Comparison of ENCODE assay signal across 10 cellular contexts in the genomic region with DNA sequence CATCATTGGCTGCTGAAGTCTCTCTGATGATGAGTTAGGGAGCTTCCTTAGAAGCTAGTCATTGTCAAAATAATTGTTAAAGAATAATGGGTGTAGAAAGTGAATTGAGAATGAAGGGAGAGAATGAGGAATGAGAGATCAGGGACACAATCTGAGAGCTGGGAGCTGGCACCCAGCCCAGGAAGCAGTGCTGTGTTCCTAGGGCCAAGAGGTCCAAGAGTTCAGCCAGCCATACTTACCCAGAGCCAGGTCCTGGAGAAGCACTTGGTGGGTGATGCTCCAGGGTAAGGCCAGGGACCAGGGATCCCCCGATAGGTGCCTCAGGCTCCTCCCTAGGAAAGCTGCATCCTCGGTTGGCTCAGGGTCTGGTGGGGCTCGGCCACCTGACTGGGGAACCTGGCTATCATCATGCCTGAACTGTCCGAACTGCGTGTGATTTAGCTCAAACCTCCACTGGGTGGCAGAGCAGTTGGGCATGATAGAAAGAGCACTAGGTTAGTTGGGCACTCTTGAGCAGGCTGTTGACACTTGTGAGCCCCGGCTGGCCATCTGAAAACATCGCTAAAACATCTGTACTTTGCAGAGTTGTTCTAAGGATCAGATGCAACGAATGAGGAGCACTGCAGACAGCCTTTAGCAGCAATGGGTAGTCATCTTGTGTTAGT.
DNase-seq lines count a peak whose midpoint lies in the region; ATAC-seq, FAIRE-seq and TF ChIP-seq lines count a peak whose summit lies in the region.
"Had no signal": no experiment of that assay in that cellular context is flagged by ENCODE, and none has a peak within 500 bp of the region (broad histone marks: within the 10 kb centered on the region; RNA-seq: fewer than 3 reads in every experiment).

No MANE protein-coding gene starts in this region.

- H2BK120ac ChIP-seq in H1 (replicated peaks; ENCODE audit: low read depth, low read length) (no peak overlapping the region), neuronal stem cell (ENCODE audit: low read depth, low read length) (no peak overlapping the region)

- H2BK15ac ChIP-seq in H1 (ENCODE audit: low read length): no peak overlapping the region
- H2BK15ac ChIP-seq in neuronal stem cell (ENCODE audit: low read length): no peak overlapping the region

- no peak overlapping the region for H2AK5ac ChIP-seq in H1 (ENCODE audit: low read depth, low read length)
- H2AK5ac ChIP-seq in neuronal stem cell (ENCODE audit: low read depth, low read length): peak overlapping the region; percentile 53

- H4K20me1 ChIP-seq in H1 (replicated peaks in 1 of 2; ENCODE audit: control insufficient read depth in 1 of 2, insufficient read depth in 2 of 2, low read length in 2 of 2): no peaks in the 10 kb centered on the region

- no peaks in the 10 kb centered on the region for H3K9me3 ChIP-seq in H1 (ENCODE audit: insufficient read depth in 2 of 2, low read depth in 1 of 2, low read length in 1 of 2)
- H3K9me3 ChIP-seq in neuronal stem cell (replicated peaks in 1 of 2; ENCODE audit: control insufficient read depth in 2 of 2, insufficient read depth in 1 of 2, low read depth in 1 of 2, low read length in 2 of 2): no peaks in the 10 kb centered on the region
- H3K9me3 ChIP-seq in breast epithelium: no peaks in the 10 kb centered on the region
- H3K9me3 ChIP-seq: tibial artery had no signal

- H3K14ac ChIP-seq in H1 (ENCODE audit: insufficient read length): no peak overlapping the region
- no peak overlapping the region for H3K14ac ChIP-seq in neuronal stem cell (ENCODE audit: low read length)

- no peak overlapping the region for H2BK20ac ChIP-seq in H1 (ENCODE audit: low read length)

- TF ChIP-seq CTCF in H1 (IDR thresholded peaks at IDR 0.05; ENCODE audit: control extremely low read depth in 1 of 3, insufficient read depth in 1 of 3, low read depth in 1 of 3, low read length in 3 of 3) (peak; percentile 37 to 46 (median 42)), breast epithelium (IDR thresholded peaks at IDR 0.05) (no peak)

- TF ChIP-seq EP300 in H1 (IDR thresholded peaks at IDR 0.05; ENCODE audit: borderline replicate concordance in 1 of 2, low read depth in 2 of 2, low read length in 2 of 2): no peak

- no peak overlapping the region for H3K56ac ChIP-seq in H1 (replicated peaks; ENCODE audit: insufficient read length, low read depth, low read length)

- no peaks in the 10 kb centered on the region for H3K23me2 ChIP-seq in H1 (ENCODE audit: low read depth, low read length)

- POLR2A ChIA-PET in H1 (lab: Charles Lee; ENCODE audit: partially characterized antibody): no interaction called here

- no peak overlapping the region for H4K91ac ChIP-seq in H1 (replicated peaks; ENCODE audit: insufficient read length, low read length)
- H4K91ac ChIP-seq in neuronal stem cell (ENCODE audit: low read depth, low read length, poor library complexity): no peak overlapping the region

- TF ChIP-seq POLR2A in H1 (IDR thresholded peaks at IDR 0.05; ENCODE audit: control extremely low read depth in 1 of 2, low read depth in 2 of 2, low read length in 2 of 2) (no peak), breast epithelium (IDR thresholded peaks at IDR 0.05) (no peak)

- intact Hi-C loops in breast epithelium (cut with DNase I; ENCODE audit: low total_unique reads): no loop called here

- no peak overlapping the region for H4K5ac ChIP-seq in H1 (ENCODE audit: insufficient read length, low read depth, low read length)

- H3K23ac ChIP-seq in H1 (ENCODE audit: insufficient read length): no peak overlapping the region
- H3K23ac ChIP-seq in neuronal stem cell (ENCODE audit: low read depth, low read length, poor library complexity): no peak overlapping the region

- H3K4ac ChIP-seq in H1 (replicated peaks; ENCODE audit: insufficient read length, low read depth, low read length): no peak overlapping the region
- H3K4ac ChIP-seq in neuronal stem cell (ENCODE audit: low read length): no peak overlapping the region

- TF ChIP-seq RAD21 in H1 (IDR thresholded peaks at IDR 0.05 in 1 of 2, conservative IDR thresholded peaks at IDR 0.05 in 1 of 2; ENCODE audit: low read depth in 2 of 2, low read length in 2 of 2): peak; percentile 48 to 58

- H3K4me3 ChIP-seq in H7 (ENCODE audit: insufficient read depth, low read depth, low read length): no peak overlapping the region
- no peak overlapping the region for H3K4me3 ChIP-seq in H1 (ENCODE audit: extremely low read depth in 1 of 4, insufficient read depth in 2 of 4, low read depth in 3 of 4, low read length in 4 of 4)
- H3K4me3 ChIP-seq in neuronal stem cell (ENCODE audit: low read length in 2 of 2): no peak overlapping the region
- no peak overlapping the region for H3K4me3 ChIP-seq in breast epithelium
- H3K4me3 ChIP-seq: tibial artery had no signal

- DNase-seq in H7 (peak; percentile 38), NCI-H526 treated with DMSO at 0.1 percent for 48 hours (lab: John Stamatoyannopoulos, UW) (peak; percentile 49), H1 (ENCODE audit: low read depth in 1 of 2, low spot score in 2 of 2) (no peak), neuronal stem cell (ENCODE audit: low spot score) (no peak), breast epithelium (ENCODE audit: low spot score in 2 of 2) (no peak)
- DNase-seq in activated T-cell treated with anti-CD3 and anti-CD28 coated beads, Interleukin-2, amount 50 U/mL, for 48 hours: no peak
- DNase-seq: activated CD4-positive, CD25-positive, alpha-beta regulatory T cell; NCI-H1105 treated with DMSO at 0.1 percent for 48 hours; tibial artery had no signal

- H3K79me2 ChIP-seq in H1 (ENCODE audit: control insufficient read depth in 1 of 2, insufficient read depth in 2 of 2, low read length in 2 of 2): no peaks in the 10 kb centered on the region

- FAIRE-seq in H1 (lab: Jason Lieb, UNC): no peak

- no peak for ATAC-seq in HG03139 (IDR thresholded peaks at IDR 0.05; ENCODE audit: unreplicated experiment)

- CTCF ChIA-PET in H1 (lab: Charles Lee; ENCODE audit: partially characterized antibody): interaction anchor here (0.7 to 2.3 kb wide), 15 partner anchors 9 to 411 kb away, joined by 3 to 8 read pairs (median 4); no protein-coding TSS in a partner anchor

- no peak overlapping the region for H2BK5ac ChIP-seq in H1 (ENCODE audit: low read depth, low read length)
- H2BK5ac ChIP-seq in neuronal stem cell (ENCODE audit: low read length): peak overlapping the region; percentile 43

- H3K27me3 ChIP-seq in H7 (ENCODE audit: control insufficient read depth, insufficient read depth, low read length) (no peaks in the 10 kb centered on the region), H1 (replicated peaks in 1 of 4; ENCODE audit: control insufficient read depth in 3 of 4, extremely low read depth in 1 of 4, insufficient read depth in 3 of 4, low read length in 3 of 4) (no peaks in the 10 kb centered on the region), neuronal stem cell (ENCODE audit: control insufficient read depth in 3 of 3, insufficient read depth in 3 of 3, low read depth in 1 of 3, low read length in 3 of 3) (no peaks in the 10 kb centered on the region), breast epithelium (no peaks in the 10 kb centered on the region)

- no peak overlapping the region for H3K4me2 ChIP-seq in H1 (ENCODE audit: insufficient read depth in 1 of 2, low read depth in 2 of 2, low read length in 2 of 2)
- H3K4me2 ChIP-seq in neuronal stem cell (ENCODE audit: insufficient read depth, low read length, poor library complexity, severe bottlenecking): no peak overlapping the region

- peak overlapping the region; percentile 19; the same call in 1 of the 2 replicates for H4K8ac ChIP-seq in H1 (ENCODE audit: extremely low read depth, insufficient read depth, low read length)
- H4K8ac ChIP-seq in neuronal stem cell (ENCODE audit: low read depth, low read length): no peak overlapping the region

- no peaks in the 10 kb centered on the region for H3K36me3 ChIP-seq in H7 (replicated peaks; ENCODE audit: control insufficient read depth, insufficient read depth, low read length)
- no peaks in the 10 kb centered on the region for H3K36me3 ChIP-seq in H1 (ENCODE audit: control insufficient read depth in 2 of 4, insufficient read depth in 4 of 4, low read length in 3 of 4)
- H3K36me3 ChIP-seq in neuronal stem cell (replicated peaks in 1 of 2; ENCODE audit: control insufficient read depth in 2 of 2, insufficient read depth in 2 of 2, low read length in 2 of 2): no peaks in the 10 kb centered on the region
- no peaks in the 10 kb centered on the region for H3K36me3 ChIP-seq in breast epithelium
- H3K36me3 ChIP-seq: tibial artery had no signal

- H3K4me1 ChIP-seq in H1 (replicated peaks in 1 of 4; ENCODE audit: control insufficient read depth in 3 of 4, insufficient read depth in 4 of 4, low read length in 3 of 4) (no peaks in the 10 kb centered on the region), neuronal stem cell (ENCODE audit: control insufficient read depth in 2 of 2, insufficient read depth in 1 of 2, low read depth in 1 of 2, low read length in 2 of 2) (peaks cover 0 to 2% of the 10 kb centered on the region in 2 donors), breast epithelium (no peaks in the 10 kb centered on the region)

- H3K9ac ChIP-seq in H1 (replicated peaks in 1 of 4; ENCODE audit: extremely low read depth in 1 of 4, low read depth in 3 of 4, low read length in 3 of 4) (no peak overlapping the region), neuronal stem cell (ENCODE audit: low read depth, low read length, poor library complexity) (no peak overlapping the region)

- no peak overlapping the region for H2BK12ac ChIP-seq in H1 (ENCODE audit: low read depth, low read length)
- no peak overlapping the region for H2BK12ac ChIP-seq in neuronal stem cell (ENCODE audit: low read length)

- H3K18ac ChIP-seq in H1 (ENCODE audit: extremely low read depth, low read length) (no peak overlapping the region), neuronal stem cell (ENCODE audit: low read length) (no peak overlapping the region)

- H3K27ac ChIP-seq in H1 (ENCODE audit: low read depth, low read length) (no peak overlapping the region), neuronal stem cell (replicated peaks; ENCODE audit: low read length) (no peak overlapping the region), breast epithelium (no peak overlapping the region)
- H3K27ac ChIP-seq: tibial artery had no signal

- no peaks in the 10 kb centered on the region for H3K79me1 ChIP-seq in H1 (ENCODE audit: low read depth, low read length)
- H3K79me1 ChIP-seq in neuronal stem cell (ENCODE audit: low read depth, low read length): no peaks in the 10 kb centered on the region

- H2AFZ ChIP-seq in H1 (ENCODE audit: low read length) (no peak overlapping the region), neuronal stem cell (ENCODE audit: low read length) (no peak overlapping the region)

- whole genome bisulfite sequencing in H1 (ENCODE audit: extremely low coverage in 1 of 2, insufficient coverage in 1 of 2, insufficient read length in 1 of 2, insufficient replicate concordance in 2 of 2, low coverage in 1 of 2, low lambda C conversion rate in 2 of 2, missing lambda C conversion rate in 1 of 2), 2 experiments: 93% methylated on average over 8 of the region's 8 CpGs; no CpG with 5 or more reads in 1 of the 2 experiments
- no CpG with 5 or more reads among the region's 8 CpGs for WGBS in neuronal stem cell (ENCODE audit: extremely low coverage in 2 of 2, insufficient read length in 2 of 2, insufficient replicate concordance in 1 of 2), 2 donors

TF ChIP-seq in H1, 55 proteins besides CTCF, POLR2A, EP300 and RAD21 (continues in another document):
- TF ChIP-seq PHF8 (conservative IDR thresholded peaks at IDR 0.05; ENCODE audit: low read depth, low read length): no peak
- TF ChIP-seq TAF7 (optimal IDR thresholded peaks at IDR 0.05; ENCODE audit: borderline replicate concordance, low read depth, low read length): no peak

Comparison
In these comparisons a context has a peak if more than half of its experiments do, and no peak if none do; other contexts are left out.
1. DNase-seq: peak in H7 (single experiment) and NCI-H526 treated with DMSO at 0.1 percent for 48 hours (single experiment); none in H1 (0 of 2), neuronal stem cell (single experiment), activated T-cell treated with anti-CD3 and anti-CD28 coated beads, Interleukin-2, amount 50 U/mL, for 48 hours (0 of 2) and breast epithelium (0 of 2).
2. CTCF ChIP-seq: peak in H1 (3 of 3); none in breast epithelium (0 of 3).